In the genomic region with DNA sequence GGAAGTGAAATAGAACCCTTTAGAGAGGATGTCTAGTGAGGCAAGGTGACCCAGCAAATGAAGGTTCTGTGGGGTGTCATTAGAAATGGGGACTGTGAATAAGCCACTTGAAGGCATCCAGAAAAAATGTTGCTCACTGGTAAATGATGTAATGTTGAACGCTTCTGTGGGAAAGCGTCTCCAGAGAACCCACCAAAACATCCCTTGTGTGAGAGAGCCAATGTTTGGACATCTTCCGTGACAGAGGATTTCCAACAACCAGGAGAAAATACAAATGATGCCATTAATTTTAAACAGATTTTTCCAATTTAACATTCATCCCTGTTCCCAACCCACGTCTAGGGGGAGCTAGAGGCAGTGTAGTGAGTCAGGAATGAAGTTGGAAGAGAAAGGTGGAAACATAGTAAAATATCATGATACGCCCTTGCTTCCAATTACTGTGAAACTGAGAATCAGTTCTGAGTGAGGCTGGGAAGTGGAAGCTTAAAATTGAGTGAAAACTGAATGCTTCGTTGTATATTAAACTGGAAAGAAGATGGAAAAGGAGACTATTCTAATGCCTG, we compare ENCODE assay signal across 1 cellular context.
TF ChIP-seq lines count a peak whose summit lies in the region.

No MANE protein-coding gene starts in this region.

TF ChIP-seq in IMR-90, 13 proteins besides CTCF, POLR2A, EP300 and RAD21 (continued from another document):
- TF ChIP-seq, protein P1, sequence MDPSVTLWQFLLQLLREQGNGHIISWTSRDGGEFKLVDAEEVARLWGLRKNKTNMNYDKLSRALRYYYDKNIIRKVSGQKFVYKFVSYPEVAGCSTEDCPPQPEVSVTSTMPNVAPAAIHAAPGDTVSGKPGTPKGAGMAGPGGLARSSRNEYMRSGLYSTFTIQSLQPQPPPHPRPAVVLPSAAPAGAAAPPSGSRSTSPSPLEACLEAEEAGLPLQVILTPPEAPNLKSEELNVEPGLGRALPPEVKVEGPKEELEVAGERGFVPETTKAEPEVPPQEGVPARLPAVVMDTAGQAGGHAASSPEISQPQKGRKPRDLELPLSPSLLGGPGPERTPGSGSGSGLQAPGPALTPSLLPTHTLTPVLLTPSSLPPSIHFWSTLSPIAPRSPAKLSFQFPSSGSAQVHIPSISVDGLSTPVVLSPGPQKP (IDR thresholded peaks at IDR 0.05; ENCODE audit: borderline replicate concordance, low read depth, low read length), result no peak
- TF ChIP-seq MAFK (IDR thresholded peaks at IDR 0.05; ENCODE audit: low read depth, low read length), result no peak
- TF ChIP-seq USF2 (IDR thresholded peaks at IDR 0.05; ENCODE audit: low read depth, low read length), result no peak
- no peak for TF ChIP-seq CHD1 (IDR thresholded peaks at IDR 0.05; ENCODE audit: low read depth, low read length)
- TF ChIP-seq FOS (IDR thresholded peaks at IDR 0.05; ENCODE audit: low read depth, low read length), result no peak
